Comparison of ENCODE assay signal across 12 cellular contexts in genomic region chr2:8049851-8050571, GRCh38.
DNase-seq lines count a peak whose midpoint lies in the region; ATAC-seq and FAIRE-seq lines count a peak whose summit lies in the region.
"Had no signal": no experiment of that assay in that cellular context is flagged by ENCODE, and none has a peak within 500 bp of the region (broad histone marks: within the 10 kb centered on the region; RNA-seq: fewer than 3 reads in every experiment).

No MANE protein-coding gene starts in this region.

- peaks cover 25% of the 10 kb centered on the region for H3K4me1 Mint-ChIP-seq in activated CD4-positive, alpha-beta memory T cell treated with anti-CD3 and anti-CD28 coated beads, Interleukin-2, amount 10 ng/mL, durations not matched to agents 7 days and 5 days

- H3K27me3 Mint-ChIP-seq in activated CD4-positive, alpha-beta memory T cell treated with anti-CD3 and anti-CD28 coated beads, Interleukin-2, amount 10 ng/mL, durations not matched to agents 7 days and 5 days: no peaks in the 10 kb centered on the region

- H3K9me3 Mint-ChIP-seq in activated CD4-positive, alpha-beta memory T cell treated with anti-CD3 and anti-CD28 coated beads, Interleukin-2, amount 10 ng/mL, durations not matched to agents 7 days and 5 days: peaks cover 6% of the 10 kb centered on the region

- CTCF ChIA-PET in activated CD4-positive, alpha-beta memory T cell treated with anti-CD3 and anti-CD28 coated beads, Interleukin-2, amount 10 ng/mL, durations not matched to agents 7 days and 5 days (lab: Charles Lee): no interaction called here

- DNase-seq in NK-92 treated with Interleukin-12 subunit alpha and Interleukin-12 subunit beta, amount 100 ng/mL, for 24 hours (lab: John Stamatoyannopoulos, UW): peak; percentile 16
- no peak for DNase-seq in NK-92 (lab: John Stamatoyannopoulos, UW; ENCODE audit: unreplicated experiment)
- peak; percentile 54 for DNase-seq in activated CD4-positive, alpha-beta memory T cell treated with anti-CD3 and anti-CD28 coated beads, Interleukin-2, amount 10 ng/mL, durations not matched to agents 7 days and 5 days
- DNase-seq in stimulated activated CD4-positive, alpha-beta T cell treated with anti-CD3 and anti-CD28 coated beads, TNF-alpha, amount 100 ng/mL, for 24 hours (ENCODE audit: low read depth in 3 of 3): peak in 2 of 3 experiments; percentile 16 to 69
- no peak for DNase-seq in frontal cortex (ENCODE audit: low spot score in 2 of 2)
- no peak for DNase-seq in T-helper 9 cell
- DNase-seq in NOMO-1 treated with dmso at 0.1 percent for 144 hours (lab: John Stamatoyannopoulos, UW; ENCODE audit: unreplicated experiment): no peak
- DNase-seq: 8988T, amniotic stem cell, hippocampal formation had no signal

- no peak overlapping the region for H3K4me3 Mint-ChIP-seq in activated CD4-positive, alpha-beta memory T cell treated with anti-CD3 and anti-CD28 coated beads, Interleukin-2, amount 10 ng/mL, durations not matched to agents 7 days and 5 days

- peak; percentile 85 for ATAC-seq in HG02840 (IDR thresholded peaks at IDR 0.05; ENCODE audit: low FRiP score, unreplicated experiment)

- POLR2A ChIA-PET in activated CD4-positive, alpha-beta memory T cell treated with anti-CD3 and anti-CD28 coated beads, Interleukin-2, amount 10 ng/mL, durations not matched to agents 7 days and 5 days (lab: Charles Lee): interaction anchor here (1.9 kb wide), 1 partner anchor 632 kb away, joined by 5 read pairs; the partner anchor contains the start of gene ID2

- H3K27ac Mint-ChIP-seq in activated CD4-positive, alpha-beta memory T cell treated with anti-CD3 and anti-CD28 coated beads, Interleukin-2, amount 10 ng/mL, durations not matched to agents 7 days and 5 days: peak overlapping the region; percentile 68

- peaks cover 4% of the 10 kb centered on the region for H3K36me3 Mint-ChIP-seq in activated CD4-positive, alpha-beta memory T cell treated with anti-CD3 and anti-CD28 coated beads, Interleukin-2, amount 10 ng/mL, durations not matched to agents 7 days and 5 days (ENCODE audit: low read depth)

- no peak for FAIRE-seq in frontal cortex (lab: Jason Lieb, UNC)
- FAIRE-seq: H1 had no signal

Comparison
In these comparisons a context has a peak if more than half of its experiments do, and no peak if none do; other contexts are left out.
1. DNase-seq: peak in NK-92 treated with Interleukin-12 subunit alpha and Interleukin-12 subunit beta, amount 100 ng/mL, for 24 hours (single experiment), activated CD4-positive, alpha-beta memory T cell treated with anti-CD3 and anti-CD28 coated beads, Interleukin-2, amount 10 ng/mL, durations not matched to agents 7 days and 5 days (single experiment) and stimulated activated CD4-positive, alpha-beta T cell treated with anti-CD3 and anti-CD28 coated beads, TNF-alpha, amount 100 ng/mL, for 24 hours (2 of 3); none in NK-92 (single experiment), frontal cortex (0 of 2), T-helper 9 cell (single experiment) and NOMO-1 treated with dmso at 0.1 percent for 144 hours (single experiment).